Comparison of ENCODE assay signal across 16 cellular contexts in the genomic region with DNA sequence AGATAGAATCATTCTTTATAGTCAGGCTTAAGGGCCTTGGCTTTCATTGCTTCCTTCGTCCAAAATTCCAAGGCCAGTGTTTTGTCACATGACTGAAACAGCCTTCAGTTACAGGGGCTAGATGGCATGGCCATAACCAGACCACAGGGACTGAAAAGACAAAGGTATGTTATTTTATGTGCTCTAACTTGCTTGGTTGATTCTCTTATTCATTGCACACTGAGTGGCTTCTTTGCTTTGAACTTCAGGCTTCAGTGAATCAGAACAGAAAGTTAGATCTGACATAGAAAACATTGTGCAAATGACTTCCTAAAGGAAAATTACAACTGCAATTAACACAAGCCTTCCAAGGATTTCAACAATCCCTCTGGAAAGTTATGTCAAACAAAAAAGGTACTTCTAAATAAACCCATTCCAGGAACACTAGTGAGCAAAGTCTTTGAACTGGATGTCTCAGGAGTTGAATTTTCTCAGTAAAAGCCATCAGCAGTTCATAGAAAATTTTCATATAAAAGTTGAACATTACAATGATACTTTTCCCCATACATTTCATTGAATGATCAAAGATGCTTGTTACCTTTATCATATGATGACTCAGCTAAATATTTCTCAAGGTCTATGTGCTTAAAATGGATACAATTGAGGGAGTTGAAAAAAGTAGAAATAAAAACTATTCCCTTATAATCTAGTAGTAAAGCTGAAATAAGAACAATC.
A peak's percentile ranks its signal among the peaks of the same experiment; 100 is the strongest.
DNase-seq lines count a peak whose midpoint lies in the region; ATAC-seq, FAIRE-seq and TF ChIP-seq lines count a peak whose summit lies in the region.
"Had no signal": no experiment of that assay in that cellular context is flagged by ENCODE, and none has a peak within 500 bp of the region (broad histone marks: within the 10 kb centered on the region; RNA-seq: fewer than 3 reads in every experiment).

No MANE protein-coding gene starts in this region.

- intact Hi-C loops in kidney (cut with DNase I) = no loop called here

- H3K4me3 ChIP-seq in kidney (ENCODE audit: low read length in 2 of 2) = no peak overlapping the region
- H3K4me3 ChIP-seq: breast epithelium, SJSA1 had no signal

- H3K9me3 ChIP-seq in kidney (ENCODE audit: control insufficient read depth in 1 of 2, low read length in 2 of 2) = no peaks in the 10 kb centered on the region
- H3K9me3 ChIP-seq: BE2C, breast epithelium, SJSA1 had no signal

- H3K9ac ChIP-seq in kidney (ENCODE audit: low read length in 2 of 2) = no peak overlapping the region

- H3K36me3 ChIP-seq in kidney (ENCODE audit: control insufficient read depth in 1 of 2, insufficient read depth in 2 of 2, low read length in 2 of 2) = no peaks in the 10 kb centered on the region
- H3K36me3 ChIP-seq: BE2C, breast epithelium, SJSA1 had no signal

- DNase-seq in left kidney (ENCODE audit: low read depth, low spot score) (peak; percentile 49), kidney (no peak), NCI-H1930 (lab: John Stamatoyannopoulos, UW) (no peak), NCI-H2081 (lab: John Stamatoyannopoulos, UW) (no peak), DMS53 (lab: John Stamatoyannopoulos, UW) (no peak)
- DNase-seq: activated naive CD4-positive, alpha-beta T cell treated with Interleukin-2 at 50 U/mL for 16 hours; BE2C; DND-41; NCI-H1694 treated with DMSO at 0.1 percent for 48 hours; NK-92 treated with Interleukin-12 subunit alpha and Interleukin-12 subunit beta, amount 100 ng/mL, for 24 hours; stimulated activated naive CD8-positive, alpha-beta T cell treated with anti-CD3 and anti-CD28 coated beads, Interleukin-15, amount 100 ng/mL, for 72 hours had no signal

- H3K4me1 ChIP-seq in kidney (ENCODE audit: control insufficient read depth in 1 of 2, insufficient read depth in 1 of 2, low read depth in 1 of 2, low read length in 2 of 2) = no peaks in the 10 kb centered on the region
- H3K4me1 ChIP-seq: BE2C, breast epithelium, SJSA1 had no signal

- no peak for TF ChIP-seq CTCF in kidney (IDR thresholded peaks at IDR 0.05; ENCODE audit: borderline replicate concordance, extremely low read depth, insufficient read depth)

- FAIRE-seq in kidney (lab: Jason Lieb, UNC) = no peak

- ATAC-seq in GM18858 (IDR thresholded peaks at IDR 0.05; ENCODE audit: unreplicated experiment) = peak; percentile 40
- ATAC-seq in GM21717 (IDR thresholded peaks at IDR 0.05; ENCODE audit: unreplicated experiment) = peak; percentile 16
- peak; percentile 44 for ATAC-seq in HG03432 (IDR thresholded peaks at IDR 0.05; ENCODE audit: unreplicated experiment)
- ATAC-seq: stimulated activated naive CD8-positive, alpha-beta T cell treated with anti-CD3 and anti-CD28 coated beads, Interleukin-15, amount 100 ng/mL, for 72 hours had no signal

- H3K27ac ChIP-seq in kidney (ENCODE audit: low read depth in 2 of 2, low read length in 2 of 2) = no peak overlapping the region
- H3K27ac ChIP-seq: breast epithelium, SJSA1 had no signal
